Comparison of ENCODE assay signal across 21 cellular contexts in the genomic region with DNA sequence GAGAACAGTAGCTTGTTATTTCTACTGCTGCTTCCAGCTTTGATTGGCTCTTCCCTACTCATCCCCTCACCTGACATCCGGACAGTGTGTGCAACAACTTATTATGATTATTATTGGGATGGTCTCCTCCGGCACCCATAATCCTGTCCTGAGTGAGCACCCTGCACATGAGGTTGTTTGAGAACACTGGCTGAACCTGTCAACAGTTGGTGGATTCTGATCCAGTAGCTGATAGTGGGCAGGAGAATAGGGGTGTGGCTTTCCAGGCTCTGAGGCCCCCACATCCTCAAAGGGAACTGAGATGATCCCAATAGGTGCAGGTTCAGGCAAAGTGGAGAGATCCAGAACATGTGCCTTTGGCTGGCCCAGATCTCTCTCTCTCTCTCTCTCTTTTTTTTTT.
DNase-seq lines count a peak whose midpoint lies in the region; ATAC-seq lines count a peak whose summit lies in the region.
"Had no signal": no experiment of that assay in that cellular context is flagged by ENCODE, and none has a peak within 500 bp of the region (broad histone marks: within the 10 kb centered on the region; RNA-seq: fewer than 3 reads in every experiment).

No MANE protein-coding gene starts in this region.

- no peaks in the 10 kb centered on the region for H3K27me3 ChIP-seq in CD8-positive, alpha-beta memory T cell (ENCODE audit: insufficient read depth, low read length, poor library complexity, severe bottlenecking)
- H3K27me3 ChIP-seq: MG63, tibial nerve had no signal

- no peak overlapping the region for H3K27ac ChIP-seq in CD8-positive, alpha-beta memory T cell (ENCODE audit: low read depth, low read length)
- H3K27ac ChIP-seq: adrenal gland, RWPE1, tibial nerve had no signal

- H3K36me3 ChIP-seq in CD8-positive, alpha-beta memory T cell (ENCODE audit: insufficient read depth, low read length), result no peaks in the 10 kb centered on the region
- H3K36me3 ChIP-seq: adrenal gland, MG63, tibial nerve had no signal

- ATAC-seq in naive thymus-derived CD8-positive, alpha-beta T cell, result no peak
- ATAC-seq: HCT116; SK-N-SH treated with all-trans-retinoic acid at 6 μM for 48 hours; stimulated activated naive CD8-positive, alpha-beta T cell treated with anti-CD3 and anti-CD28 coated beads, Interleukin-15, Interleukin-2, amounts not matched to agents 100 U/mL and 50 U/mL, for 24 hours had no signal

- H3K4me1 ChIP-seq in CD8-positive, alpha-beta memory T cell (ENCODE audit: insufficient read depth, low read length), result peaks cover 91% of the 10 kb centered on the region
- H3K4me1 ChIP-seq: tibial nerve had no signal

- no peak overlapping the region for H3K4me3 ChIP-seq in CD8-positive, alpha-beta memory T cell (ENCODE audit: low read length)
- H3K4me3 ChIP-seq: adrenal gland, MG63, tibial nerve had no signal

- POLR2A ChIA-PET in CD8-positive, alpha-beta memory T cell (lab: Charles Lee), result interaction anchor here (0.5 to 1.3 kb wide), 5 partner anchors 19 to 99 kb away, joined by 3 to 5 read pairs (median 4); no protein-coding TSS in a partner anchor
- POLR2A ChIA-PET in naive thymus-derived CD8-positive, alpha-beta T cell (lab: Charles Lee), result interaction anchor here (0.5 to 1.5 kb wide), 5 partner anchors 26 to 1015 kb away, joined by 3 to 5 read pairs (median 4); no protein-coding TSS in a partner anchor

- H3K4me1 Mint-ChIP-seq in activated naive CD4-positive, alpha-beta T cell treated with anti-CD3 and anti-CD28 coated beads, Interleukin-2, amount 10 ng/mL, durations not matched to agents 7 days and 5 days, result peaks cover 77% of the 10 kb centered on the region
- H3K4me1 Mint-ChIP-seq in CD8-positive, alpha-beta memory T cell, result peaks cover 78 to 87% (median 79%) of the 10 kb centered on the region in 3 donors
- peaks cover 77% of the 10 kb centered on the region for H3K4me1 Mint-ChIP-seq in activated T-helper 1 cell treated with anti-CD3 and anti-CD28 coated beads, Interleukin-12 subunit alpha, Interleukin-12 subunit beta, Interleukin-2, Interleukin-4 antibody, amounts not matched to agents 30 ng/mL and 10 ng/mL and 1 ng/mL, durations not matched to agents 14 hours and 24 hours and 36 hours (ENCODE audit: low read depth)
- peaks cover 54 to 84% (median 81%) of the 10 kb centered on the region in 4 donors for H3K4me1 Mint-ChIP-seq in naive thymus-derived CD8-positive, alpha-beta T cell

- no peak overlapping the region for H3K4me3 Mint-ChIP-seq in activated naive CD4-positive, alpha-beta T cell treated with anti-CD3 and anti-CD28 coated beads, Interleukin-2, amount 10 ng/mL, durations not matched to agents 7 days and 5 days
- peak overlapping the region in 6 of 7 donors; percentile 24 to 84 (median 41) for H3K4me3 Mint-ChIP-seq in CD8-positive, alpha-beta memory T cell
- peak overlapping the region; percentile 12 for H3K4me3 Mint-ChIP-seq in activated T-helper 1 cell treated with anti-CD3 and anti-CD28 coated beads, Interleukin-12 subunit alpha, Interleukin-12 subunit beta, Interleukin-2, Interleukin-4 antibody, amounts not matched to agents 30 ng/mL and 10 ng/mL and 1 ng/mL, durations not matched to agents 14 hours and 24 hours and 36 hours
- H3K4me3 Mint-ChIP-seq in naive thymus-derived CD8-positive, alpha-beta T cell, result peak overlapping the region in 8 of 10 donors; percentile 27 to 84 (median 58)
- H3K4me3 Mint-ChIP-seq: dendritic cell treated with granulocyte-macrophage colony-stimulating factor and Interleukin-4, amounts not matched to agents 40 ng/mL and 50 ng/mL, for 4 days; neural crest cell had no signal

- H3K9me3 ChIP-seq in CD8-positive, alpha-beta memory T cell (ENCODE audit: low read length), result no peaks in the 10 kb centered on the region
- H3K9me3 ChIP-seq: adrenal gland, MG63, tibial nerve had no signal

- peaks cover 19% of the 10 kb centered on the region for H3K27me3 Mint-ChIP-seq in activated naive CD4-positive, alpha-beta T cell treated with anti-CD3 and anti-CD28 coated beads, Interleukin-2, amount 10 ng/mL, durations not matched to agents 7 days and 5 days
- H3K27me3 Mint-ChIP-seq in CD8-positive, alpha-beta memory T cell, result no peaks in the 10 kb centered on the region
- H3K27me3 Mint-ChIP-seq in activated T-helper 1 cell treated with anti-CD3 and anti-CD28 coated beads, Interleukin-12 subunit alpha, Interleukin-12 subunit beta, Interleukin-2, Interleukin-4 antibody, amounts not matched to agents 30 ng/mL and 10 ng/mL and 1 ng/mL, durations not matched to agents 14 hours and 24 hours and 36 hours (ENCODE audit: insufficient read depth), result no peaks in the 10 kb centered on the region
- no peaks in the 10 kb centered on the region for H3K27me3 Mint-ChIP-seq in naive thymus-derived CD8-positive, alpha-beta T cell
- H3K27me3 Mint-ChIP-seq: dendritic cell treated with granulocyte-macrophage colony-stimulating factor and Interleukin-4, amounts not matched to agents 40 ng/mL and 50 ng/mL, for 4 days had no signal

- DNase-seq in activated naive CD4-positive, alpha-beta T cell treated with anti-CD3 and anti-CD28 coated beads, Interleukin-2, amount 10 ng/mL, durations not matched to agents 7 days and 5 days, result no peak
- no peak for DNase-seq in activated naive CD4-positive, alpha-beta T cell (lab: John Stamatoyannopoulos, UW)
- no peak for DNase-seq in CD8-positive, alpha-beta memory T cell
- no peak for DNase-seq in activated T-helper 1 cell treated with anti-CD3 and anti-CD28 coated beads, Interleukin-12 subunit alpha, Interleukin-12 subunit beta, Interleukin-2, Interleukin-4 antibody, amounts not matched to agents 30 ng/mL and 10 ng/mL and 1 ng/mL, durations not matched to agents 14 hours and 24 hours and 36 hours (ENCODE audit: low spot score)
- no peak for DNase-seq in naive thymus-derived CD8-positive, alpha-beta T cell
- DNase-seq in activated CD4-positive, CD25-positive, alpha-beta regulatory T cell treated with anti-CD3 and anti-CD28 coated beads, Interleukin-2, amount 50 U/mL, for 72 hours, result no peak
- DNase-seq in KG1 (lab: John Stamatoyannopoulos, UW) (no peak), Kasumi-1 (lab: John Stamatoyannopoulos, UW) (no peak)
- DNase-seq: activated CD4-positive, alpha-beta T cell treated with anti-CD3 and anti-CD28 coated beads for 4 hours; adrenal gland; COR-L47; head of caudate nucleus; MG63; NCI-H2171 treated with DMSO at 0.1 percent for 48 hours; stimulated activated naive CD8-positive, alpha-beta T cell treated with anti-CD3 and anti-CD28 coated beads, Interleukin-15, Interleukin-2, amounts not matched to agents 100 U/mL and 50 U/mL, for 24 hours had no signal

- CTCF ChIA-PET in activated naive CD4-positive, alpha-beta T cell treated with anti-CD3 and anti-CD28 coated beads, Interleukin-2, amount 10 ng/mL, durations not matched to agents 7 days and 5 days (lab: Charles Lee), result interaction anchor here (0.6 to 1.7 kb wide), 7 partner anchors 28 to 413 kb away, joined by 3 to 8 read pairs (median 3); no protein-coding TSS in a partner anchor
- CTCF ChIA-PET in CD8-positive, alpha-beta memory T cell (lab: Charles Lee), result interaction anchor here (1.2 to 7.9 kb wide), 5 partner anchors 11 to 100 kb away, joined by 3 to 41 read pairs (median 4); no protein-coding TSS in a partner anchor

- intact Hi-C loops in activated T-helper 1 cell treated with anti-CD3 and anti-CD28 coated beads, Interleukin-12 subunit alpha, Interleukin-12 subunit beta, Interleukin-2, Interleukin-4 antibody, amounts not matched to agents 30 ng/mL and 10 ng/mL and 1 ng/mL, durations not matched to agents 14 hours and 24 hours and 36 hours (cut with micrococcal nuclease), result loop anchor here (2.0 to 10.0 kb wide), 3 partner anchors 238 to 1076 kb away; partner anchors contain the start of gene SETD4

- no peaks in the 10 kb centered on the region for H3K9me3 Mint-ChIP-seq in activated naive CD4-positive, alpha-beta T cell treated with anti-CD3 and anti-CD28 coated beads, Interleukin-2, amount 10 ng/mL, durations not matched to agents 7 days and 5 days
- H3K9me3 Mint-ChIP-seq in CD8-positive, alpha-beta memory T cell, result no peaks in the 10 kb centered on the region
- H3K9me3 Mint-ChIP-seq in activated T-helper 1 cell treated with anti-CD3 and anti-CD28 coated beads, Interleukin-12 subunit alpha, Interleukin-12 subunit beta, Interleukin-2, Interleukin-4 antibody, amounts not matched to agents 30 ng/mL and 10 ng/mL and 1 ng/mL, durations not matched to agents 14 hours and 24 hours and 36 hours, result no peaks in the 10 kb centered on the region
- H3K9me3 Mint-ChIP-seq in naive thymus-derived CD8-positive, alpha-beta T cell, result no peaks in the 10 kb centered on the region
- H3K9me3 Mint-ChIP-seq: dendritic cell treated with granulocyte-macrophage colony-stimulating factor and Interleukin-4, amounts not matched to agents 40 ng/mL and 50 ng/mL, for 4 days; neural crest cell had no signal

- peaks cover 28% of the 10 kb centered on the region for H3K36me3 Mint-ChIP-seq in activated naive CD4-positive, alpha-beta T cell treated with anti-CD3 and anti-CD28 coated beads, Interleukin-2, amount 10 ng/mL, durations not matched to agents 7 days and 5 days
- H3K36me3 Mint-ChIP-seq in CD8-positive, alpha-beta memory T cell, result peaks cover 0 to 15% (median 2%) of the 10 kb centered on the region in 3 donors
- peaks cover 24% of the 10 kb centered on the region for H3K36me3 Mint-ChIP-seq in activated T-helper 1 cell treated with anti-CD3 and anti-CD28 coated beads, Interleukin-12 subunit alpha, Interleukin-12 subunit beta, Interleukin-2, Interleukin-4 antibody, amounts not matched to agents 30 ng/mL and 10 ng/mL and 1 ng/mL, durations not matched to agents 14 hours and 24 hours and 36 hours (ENCODE audit: low read depth)
- peaks cover 0 to 9% (median 0%) of the 10 kb centered on the region in 3 donors for H3K36me3 Mint-ChIP-seq in naive thymus-derived CD8-positive, alpha-beta T cell

- peak overlapping the region; percentile 15 for H3K27ac Mint-ChIP-seq in activated naive CD4-positive, alpha-beta T cell treated with anti-CD3 and anti-CD28 coated beads, Interleukin-2, amount 10 ng/mL, durations not matched to agents 7 days and 5 days
- peak overlapping the region; percentile 67 to 96 (median 94) for H3K27ac Mint-ChIP-seq in CD8-positive, alpha-beta memory T cell
- peak overlapping the region; percentile 74 for H3K27ac Mint-ChIP-seq in activated T-helper 1 cell treated with anti-CD3 and anti-CD28 coated beads, Interleukin-12 subunit alpha, Interleukin-12 subunit beta, Interleukin-2, Interleukin-4 antibody, amounts not matched to agents 30 ng/mL and 10 ng/mL and 1 ng/mL, durations not matched to agents 14 hours and 24 hours and 36 hours
- peak overlapping the region in 9 of 10 donors; percentile 51 to 99 (median 78) for H3K27ac Mint-ChIP-seq in naive thymus-derived CD8-positive, alpha-beta T cell

Comparison
In these comparisons a context has a peak if more than half of its experiments do, and no peak if none do; other contexts are left out.
1. H3K27ac Mint-ChIP-seq: peak in every context shown above with its lines; median percentile 94 in CD8-positive, alpha-beta memory T cell; 78 in naive thymus-derived CD8-positive, alpha-beta T cell; 74 in activated T-helper 1 cell treated with anti-CD3 and anti-CD28 coated beads, Interleukin-12 subunit alpha, Interleukin-12 subunit beta, Interleukin-2, Interleukin-4 antibody, amounts not matched to agents 30 ng/mL and 10 ng/mL and 1 ng/mL, durations not matched to agents 14 hours and 24 hours and 36 hours; 15 in activated naive CD4-positive, alpha-beta T cell treated with anti-CD3 and anti-CD28 coated beads, Interleukin-2, amount 10 ng/mL, durations not matched to agents 7 days and 5 days.